Comparison of ENCODE assay signal across 8 cellular contexts in genomic region chr2:216113572-216113971, GRCh38. TPM values are rescaled to one million over a fixed set of nuclear protein-coding genes. Genes with fewer than 3 reads are reported as not detected.
DNase-seq lines count a peak whose midpoint lies in the region; ATAC-seq and TF ChIP-seq lines count a peak whose summit lies in the region.

No MANE protein-coding gene starts in this region.

- intact Hi-C loops in esophagus muscularis mucosa (cut with DNase I), result no loop called here

- H3K9me3 Mint-ChIP-seq in activated naive CD4-positive, alpha-beta T cell treated with anti-CD3 and anti-CD28 coated beads, Interleukin-2, amount 50 U/mL, for 24 hours, result no peaks in the 10 kb centered on the region
- no peaks in the 10 kb centered on the region for H3K9me3 Mint-ChIP-seq in T-helper 1 cell treated with Interleukin-12 subunit alpha and Interleukin-12 subunit beta and Interleukin-4 antibody, amounts not matched to agents 30 μg/mL and 1 μg/mL, for 36 hours
- no peaks in the 10 kb centered on the region for H3K9me3 Mint-ChIP-seq in stimulated activated naive CD8-positive, alpha-beta T cell treated with anti-CD3 and anti-CD28 coated beads, Interleukin-15, Interleukin-2, amounts not matched to agents 100 ng/mL and 50 ng/mL, for 24 hours

- H3K36me3 ChIP-seq in esophagus muscularis mucosa, result peaks cover 0 to 61% (median 45%) of the 10 kb centered on the region in 4 donors

- peaks cover 40 to 71% (median 63%) of the 10 kb centered on the region in 4 donors for H3K4me1 ChIP-seq in esophagus muscularis mucosa

- H3K36me3 Mint-ChIP-seq in activated naive CD4-positive, alpha-beta T cell treated with anti-CD3 and anti-CD28 coated beads, Interleukin-2, amount 50 U/mL, for 24 hours, result peaks cover 53% of the 10 kb centered on the region
- peaks cover 70% of the 10 kb centered on the region for H3K36me3 Mint-ChIP-seq in T-helper 1 cell treated with Interleukin-12 subunit alpha and Interleukin-12 subunit beta and Interleukin-4 antibody, amounts not matched to agents 30 μg/mL and 1 μg/mL, for 36 hours (ENCODE audit: low read depth)
- H3K36me3 Mint-ChIP-seq in stimulated activated naive CD8-positive, alpha-beta T cell treated with anti-CD3 and anti-CD28 coated beads, Interleukin-15, Interleukin-2, amounts not matched to agents 100 ng/mL and 50 ng/mL, for 24 hours (ENCODE audit: low read depth), result peaks cover 95% of the 10 kb centered on the region

- H3K4me3 ChIP-seq in esophagus muscularis mucosa, result no peak overlapping the region

- peak overlapping the region; percentile 39 for H3K4me3 Mint-ChIP-seq in activated naive CD4-positive, alpha-beta T cell treated with anti-CD3 and anti-CD28 coated beads, Interleukin-2, amount 50 U/mL, for 24 hours
- H3K4me3 Mint-ChIP-seq in T-helper 1 cell treated with Interleukin-12 subunit alpha and Interleukin-12 subunit beta and Interleukin-4 antibody, amounts not matched to agents 30 μg/mL and 1 μg/mL, for 36 hours, result peak overlapping the region; percentile 41
- H3K4me3 Mint-ChIP-seq in stimulated activated naive CD8-positive, alpha-beta T cell treated with anti-CD3 and anti-CD28 coated beads, Interleukin-15, Interleukin-2, amounts not matched to agents 100 ng/mL and 50 ng/mL, for 24 hours, result peak overlapping the region; percentile 98

- no peaks in the 10 kb centered on the region for H3K9me3 ChIP-seq in esophagus muscularis mucosa

- TF ChIP-seq CTCF in esophagus muscularis mucosa (IDR thresholded peaks at IDR 0.05), result no peak

- TF ChIP-seq EP300 in esophagus muscularis mucosa (IDR thresholded peaks at IDR 0.05), result no peak

- H3K27ac Mint-ChIP-seq in activated naive CD4-positive, alpha-beta T cell treated with anti-CD3 and anti-CD28 coated beads, Interleukin-2, amount 50 U/mL, for 24 hours, result peak overlapping the region; percentile 85
- H3K27ac Mint-ChIP-seq in T-helper 1 cell treated with Interleukin-12 subunit alpha and Interleukin-12 subunit beta and Interleukin-4 antibody, amounts not matched to agents 30 μg/mL and 1 μg/mL, for 36 hours, result peak overlapping the region; percentile 68
- peak overlapping the region; percentile 94 for H3K27ac Mint-ChIP-seq in stimulated activated naive CD8-positive, alpha-beta T cell treated with anti-CD3 and anti-CD28 coated beads, Interleukin-15, Interleukin-2, amounts not matched to agents 100 ng/mL and 50 ng/mL, for 24 hours

- H3K27me3 ChIP-seq in esophagus muscularis mucosa, result no peaks in the 10 kb centered on the region

- no peak overlapping the region for H3K27ac ChIP-seq in esophagus muscularis mucosa (replicated peaks in 1 of 4)

- peak; percentile 77 for ATAC-seq in HG02870 (IDR thresholded peaks at IDR 0.05; ENCODE audit: unreplicated experiment)

- no peak for TF ChIP-seq POLR2A in esophagus muscularis mucosa (IDR thresholded peaks at IDR 0.05; ENCODE audit: low read depth)

- H3K4me1 Mint-ChIP-seq in activated naive CD4-positive, alpha-beta T cell treated with anti-CD3 and anti-CD28 coated beads, Interleukin-2, amount 50 U/mL, for 24 hours, result peaks cover 91% of the 10 kb centered on the region
- H3K4me1 Mint-ChIP-seq in T-helper 1 cell treated with Interleukin-12 subunit alpha and Interleukin-12 subunit beta and Interleukin-4 antibody, amounts not matched to agents 30 μg/mL and 1 μg/mL, for 36 hours (ENCODE audit: low read depth), result peaks cover 80% of the 10 kb centered on the region
- H3K4me1 Mint-ChIP-seq in stimulated activated naive CD8-positive, alpha-beta T cell treated with anti-CD3 and anti-CD28 coated beads, Interleukin-15, Interleukin-2, amounts not matched to agents 100 ng/mL and 50 ng/mL, for 24 hours (ENCODE audit: low read depth), result peaks cover 94% of the 10 kb centered on the region

- WGBS in esophagus muscularis mucosa, result 93% methylated on average over 3 of the region's 3 CpGs

- no peaks in the 10 kb centered on the region for H3K27me3 Mint-ChIP-seq in activated naive CD4-positive, alpha-beta T cell treated with anti-CD3 and anti-CD28 coated beads, Interleukin-2, amount 50 U/mL, for 24 hours
- peaks cover 3% of the 10 kb centered on the region for H3K27me3 Mint-ChIP-seq in T-helper 1 cell treated with Interleukin-12 subunit alpha and Interleukin-12 subunit beta and Interleukin-4 antibody, amounts not matched to agents 30 μg/mL and 1 μg/mL, for 36 hours (ENCODE audit: low read depth)
- H3K27me3 Mint-ChIP-seq in stimulated activated naive CD8-positive, alpha-beta T cell treated with anti-CD3 and anti-CD28 coated beads, Interleukin-15, Interleukin-2, amounts not matched to agents 100 ng/mL and 50 ng/mL, for 24 hours, result peaks cover 3% of the 10 kb centered on the region

- DNase-seq in activated naive CD4-positive, alpha-beta T cell treated with anti-CD3 and anti-CD28 coated beads, Interleukin-2, amount 50 U/mL, for 16 hours, result no peak
- DNase-seq in mesenteric fat pad (ENCODE audit: low spot score), result no peak
- no peak for DNase-seq in esophagus muscularis mucosa (ENCODE audit: extremely low spot score)
- DNase-seq in NCI-H128 (lab: John Stamatoyannopoulos, UW; ENCODE audit: unreplicated experiment), result no peak

RNA-seq across cellular contexts. Expression of gene XRCC5, which starts 4.4 kb away (rescaled TPM):
- 213 TPM for total RNA-seq in mesenteric fat pad
- 100 to 1,000 TPM; 113 to 149 (median 137) TPM for total RNA-seq in esophagus muscularis mucosa

RNA-seq across cellular contexts. Expression of gene TMEM169, which starts 31.9 kb away (rescaled TPM):
- total RNA-seq in mesenteric fat pad (0.45 TPM), esophagus muscularis mucosa (under 1 TPM; under 0.01 to 0.75 (median 0.51) TPM)

RNA-seq across cellular contexts. Expression of gene PECR, which starts 32.0 kb away (rescaled TPM):
- 32.4 TPM for total RNA-seq in mesenteric fat pad
- 10 to 100 TPM in 2 of 4 donors, 1 to 10 TPM in 2; 3.3 to 14.8 (median 10.0) TPM for total RNA-seq in esophagus muscularis mucosa

Comparison
In these comparisons a context has a peak if more than half of its experiments do, and no peak if none do; other contexts are left out.
1. H3K4me3 Mint-ChIP-seq: peak in every context shown above with its lines; median percentile 98 in stimulated activated naive CD8-positive, alpha-beta T cell treated with anti-CD3 and anti-CD28 coated beads, Interleukin-15, Interleukin-2, amounts not matched to agents 100 ng/mL and 50 ng/mL, for 24 hours; 41 in T-helper 1 cell treated with Interleukin-12 subunit alpha and Interleukin-12 subunit beta and Interleukin-4 antibody, amounts not matched to agents 30 μg/mL and 1 μg/mL, for 36 hours; 39 in activated naive CD4-positive, alpha-beta T cell treated with anti-CD3 and anti-CD28 coated beads, Interleukin-2, amount 50 U/mL, for 24 hours.